11 cellular contexts compared by ENCODE assay signal in the genomic region with DNA sequence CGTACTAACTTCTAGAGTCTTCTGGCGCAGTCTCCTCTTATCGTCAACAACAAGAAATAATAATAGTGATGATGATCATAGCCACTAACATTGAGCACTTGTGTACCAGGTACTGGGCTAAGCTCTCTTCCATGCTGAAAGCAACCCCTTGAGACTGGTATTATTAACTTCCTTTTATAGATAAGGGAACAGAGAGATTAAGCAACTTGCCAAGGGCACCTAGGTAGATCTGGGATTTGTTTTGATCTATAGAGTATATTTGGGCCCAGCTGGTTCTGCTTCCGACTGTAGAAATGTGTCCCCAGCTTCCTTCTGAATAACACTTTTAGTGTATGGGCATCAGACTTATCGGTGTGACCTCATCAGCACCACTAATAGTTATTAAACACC. TPM values are rescaled to one million over a fixed set of nuclear protein-coding genes. Genes with fewer than 3 reads are reported as not detected.
DNase-seq lines count a peak whose midpoint lies in the region; ATAC-seq lines count a peak whose summit lies in the region.
"Had no signal": no experiment of that assay in that cellular context is flagged by ENCODE, and none has a peak within 500 bp of the region (broad histone marks: within the 10 kb centered on the region; RNA-seq: fewer than 3 reads in every experiment).

No MANE protein-coding gene starts in this region.

- intact Hi-C loops in activated CD4-positive, alpha-beta T cell treated with anti-CD3 and anti-CD28 coated beads for 36 hours (cut with DNase I, micrococcal nuclease), result no loop called here
- intact Hi-C loops in activated CD4-positive, alpha-beta memory T cell treated with anti-CD3 and anti-CD28 coated beads for 36 hours (cut with micrococcal nuclease), result no loop called here

- CTCF ChIA-PET in activated CD4-positive, alpha-beta T cell treated with anti-CD3 and anti-CD28 coated beads for 36 hours (lab: Charles Lee), result interaction anchor here (0.9 to 2.9 kb wide), 4 partner anchors 10 to 85 kb away, joined by 5 to 15 read pairs (median 9); no protein-coding TSS in a partner anchor
- CTCF ChIA-PET in activated CD4-positive, alpha-beta memory T cell treated with anti-CD3 and anti-CD28 coated beads for 36 hours (lab: Charles Lee), result interaction anchor here (0.9 to 12.5 kb wide), 3 partner anchors 13 to 83 kb away, joined by 4 to 334 read pairs (median 134); no protein-coding TSS in a partner anchor

- H3K9me3 Mint-ChIP-seq in activated CD4-positive, alpha-beta T cell treated with anti-CD3 and anti-CD28 coated beads for 36 hours (ENCODE audit: low read depth), result no peaks in the 10 kb centered on the region
- no peaks in the 10 kb centered on the region for H3K9me3 Mint-ChIP-seq in activated CD4-positive, alpha-beta memory T cell treated with anti-CD3 and anti-CD28 coated beads for 36 hours

- no peaks in the 10 kb centered on the region for H3K27me3 Mint-ChIP-seq in activated CD4-positive, alpha-beta T cell treated with anti-CD3 and anti-CD28 coated beads for 36 hours
- no peaks in the 10 kb centered on the region for H3K27me3 Mint-ChIP-seq in activated CD4-positive, alpha-beta memory T cell treated with anti-CD3 and anti-CD28 coated beads for 36 hours

- H3K27me3 ChIP-seq in iPS-20b (ENCODE audit: insufficient read depth, low read length) (no peaks in the 10 kb centered on the region), stomach smooth muscle (ENCODE audit: control insufficient read depth in 1 of 2, insufficient read depth in 2 of 2, low read length in 2 of 2) (no peaks in the 10 kb centered on the region)

- H3K36me3 Mint-ChIP-seq in activated CD4-positive, alpha-beta T cell treated with anti-CD3 and anti-CD28 coated beads for 36 hours (ENCODE audit: low read depth), result no peaks in the 10 kb centered on the region
- no peaks in the 10 kb centered on the region for H3K36me3 Mint-ChIP-seq in activated CD4-positive, alpha-beta memory T cell treated with anti-CD3 and anti-CD28 coated beads for 36 hours

- H3K9me3 ChIP-seq in iPS-20b (ENCODE audit: insufficient read depth, low read depth, low read length), result no peaks in the 10 kb centered on the region
- H3K9me3 ChIP-seq in stomach smooth muscle (ENCODE audit: control insufficient read depth in 2 of 2, low read length in 2 of 2), result no peaks in the 10 kb centered on the region

- H3K27ac ChIP-seq in iPS-20b (ENCODE audit: low read length), result no peak overlapping the region
- H3K27ac ChIP-seq in stomach smooth muscle (ENCODE audit: low read length), result peak overlapping the region; percentile 85

- H3K9ac ChIP-seq in iPS-20b (ENCODE audit: low read depth, low read length) (peak overlapping the region; percentile 94; the same call in 1 of the 2 replicates), stomach smooth muscle (ENCODE audit: low read length in 2 of 2) (peak overlapping the region; percentile 78 to 89)

- H3K4me3 Mint-ChIP-seq in activated CD4-positive, alpha-beta T cell treated with anti-CD3 and anti-CD28 coated beads for 36 hours, result peak overlapping the region; percentile 75
- peak overlapping the region; percentile 79 for H3K4me3 Mint-ChIP-seq in activated CD4-positive, alpha-beta memory T cell treated with anti-CD3 and anti-CD28 coated beads for 36 hours

- H3K36me3 ChIP-seq in iPS-20b (ENCODE audit: insufficient read depth, low read depth, low read length) (peaks cover 4% of the 10 kb centered on the region; the same call in 1 of the 2 replicates), stomach smooth muscle (ENCODE audit: control insufficient read depth in 2 of 2, insufficient read depth in 2 of 2, low read length in 2 of 2) (no peaks in the 10 kb centered on the region)

- peaks cover 55% of the 10 kb centered on the region for H3K4me1 ChIP-seq in iPS-20b (ENCODE audit: insufficient read depth, low read length)
- peaks cover 41% of the 10 kb centered on the region for H3K4me1 ChIP-seq in stomach smooth muscle (ENCODE audit: control insufficient read depth, insufficient read depth, low read length)

- no peak overlapping the region for H3K27ac Mint-ChIP-seq in activated CD4-positive, alpha-beta T cell treated with anti-CD3 and anti-CD28 coated beads for 36 hours
- H3K27ac Mint-ChIP-seq in activated CD4-positive, alpha-beta memory T cell treated with anti-CD3 and anti-CD28 coated beads for 36 hours, result no peak overlapping the region

- no peak for ATAC-seq in activated CD4-positive, alpha-beta T cell treated with anti-CD3 and anti-CD28 coated beads for 36 hours
- ATAC-seq in HG02885 (IDR thresholded peaks at IDR 0.05; ENCODE audit: poor library complexity, unreplicated experiment), result no peak
- ATAC-seq: sciatic nerve had no signal

- no peak for DNase-seq in activated CD4-positive, alpha-beta T cell treated with anti-CD3 and anti-CD28 coated beads for 36 hours
- no peak for DNase-seq in activated CD4-positive, alpha-beta T cell treated with anti-CD3 and anti-CD28 coated beads for 1 hour
- DNase-seq in activated CD4-positive, alpha-beta memory T cell treated with anti-CD3 and anti-CD28 coated beads for 36 hours, result no peak
- no peak for DNase-seq in activated gamma-delta T cell (lab: John Stamatoyannopoulos, UW)
- no peak for DNase-seq in midbrain (lab: John Stamatoyannopoulos, UW)

- POLR2A ChIA-PET in activated CD4-positive, alpha-beta T cell treated with anti-CD3 and anti-CD28 coated beads for 36 hours (lab: Charles Lee), result no interaction called here
- POLR2A ChIA-PET in activated CD4-positive, alpha-beta memory T cell treated with anti-CD3 and anti-CD28 coated beads for 36 hours (lab: Charles Lee), result no interaction called here

- H3K4me1 Mint-ChIP-seq in activated CD4-positive, alpha-beta T cell treated with anti-CD3 and anti-CD28 coated beads for 36 hours, result peaks cover 36% of the 10 kb centered on the region
- H3K4me1 Mint-ChIP-seq in activated CD4-positive, alpha-beta memory T cell treated with anti-CD3 and anti-CD28 coated beads for 36 hours (ENCODE audit: low read depth), result peaks cover 40% of the 10 kb centered on the region

- H3K4me3 ChIP-seq in iPS-20b (ENCODE audit: low read length) (peak overlapping the region; percentile 89), stomach smooth muscle (ENCODE audit: low read length in 2 of 2) (peak overlapping the region; percentile 72 to 88)

RNA-seq across cellular contexts. Expression of a gene that starts 1.1 kb away (rescaled TPM):
- total RNA-seq in activated CD4-positive, alpha-beta T cell treated with anti-CD3 and anti-CD28 coated beads for 36 hours, result 10 to 100 TPM in 1 of 2 experiments, 1 to 10 TPM in 1; 9.6 to 10.8 TPM
- total RNA-seq in activated CD4-positive, alpha-beta memory T cell treated with anti-CD3 and anti-CD28 coated beads for 36 hours, result 10 to 100 TPM in 1 of 2 experiments, 1 to 10 TPM in 1; 9.9 to 10.7 TPM

RNA-seq across cellular contexts. Expression of a gene that starts 1.3 kb away (rescaled TPM):
- total RNA-seq in activated CD4-positive, alpha-beta T cell treated with anti-CD3 and anti-CD28 coated beads for 36 hours, result under 1 TPM in 1 of 2 experiments, not detected in 1; 0.44 TPM
- total RNA-seq in activated CD4-positive, alpha-beta memory T cell treated with anti-CD3 and anti-CD28 coated beads for 36 hours, result not detected
- total RNA-seq: T-helper 1 cell treated with Interleukin-12 subunit alpha and Interleukin-12 subunit beta and Interleukin-4 antibody, amounts not matched to agents 30 ng/mL and 1 ng/mL, for 36 hours had no signal

RNA-seq across cellular contexts. Expression of a gene that starts 29.5 kb away (rescaled TPM):
- under 1 TPM; 0.05 to 0.09 TPM for total RNA-seq in activated CD4-positive, alpha-beta T cell treated with anti-CD3 and anti-CD28 coated beads for 36 hours
- total RNA-seq in activated CD4-positive, alpha-beta memory T cell treated with anti-CD3 and anti-CD28 coated beads for 36 hours, result under 1 TPM; 0.33 to 0.44 TPM
- total RNA-seq: T-helper 1 cell treated with Interleukin-12 subunit alpha and Interleukin-12 subunit beta and Interleukin-4 antibody, amounts not matched to agents 30 ng/mL and 1 ng/mL, for 36 hours had no signal

RNA-seq across cellular contexts. Expression of a gene that starts 42.0 kb away (rescaled TPM):
- not detected for total RNA-seq in activated CD4-positive, alpha-beta T cell treated with anti-CD3 and anti-CD28 coated beads for 36 hours
- total RNA-seq in activated CD4-positive, alpha-beta memory T cell treated with anti-CD3 and anti-CD28 coated beads for 36 hours, result not detected
- total RNA-seq: HT1080; sciatic nerve; T-helper 1 cell treated with Interleukin-12 subunit alpha and Interleukin-12 subunit beta and Interleukin-4 antibody, amounts not matched to agents 30 ng/mL and 1 ng/mL, for 36 hours had no signal

RNA-seq across cellular contexts. Expression of a gene that starts 56.3 kb away (rescaled TPM):
- total RNA-seq in activated CD4-positive, alpha-beta T cell treated with anti-CD3 and anti-CD28 coated beads for 36 hours, result under 1 TPM in 1 of 2 experiments, not detected in 1; 0.02 TPM
- not detected for total RNA-seq in activated CD4-positive, alpha-beta memory T cell treated with anti-CD3 and anti-CD28 coated beads for 36 hours
- total RNA-seq: HT1080; sciatic nerve; T-helper 1 cell treated with Interleukin-12 subunit alpha and Interleukin-12 subunit beta and Interleukin-4 antibody, amounts not matched to agents 30 ng/mL and 1 ng/mL, for 36 hours had no signal
